In genomic region chr11:126079640-126080205, GRCh38 we compare ENCODE assay signal across 12 cellular contexts. TPM values are rescaled to one million over a fixed set of nuclear protein-coding genes. Genes with fewer than 3 reads are reported as not detected.
DNase-seq lines count a peak whose midpoint lies in the region; ATAC-seq and TF ChIP-seq lines count a peak whose summit lies in the region.
"Had no signal": no experiment of that assay in that cellular context is flagged by ENCODE, and none has a peak within 500 bp of the region (broad histone marks: within the 10 kb centered on the region; RNA-seq: fewer than 3 reads in every experiment).

No MANE protein-coding gene starts in this region.

- H3K4ac ChIP-seq in H9 (ENCODE audit: low read depth, low read length) (no peak overlapping the region), neuronal stem cell (ENCODE audit: low read length) (no peak overlapping the region)

- H2BK20ac ChIP-seq in H9 (ENCODE audit: low read depth, low read length, poor library complexity, severe bottlenecking) = no peak overlapping the region

- no peaks in the 10 kb centered on the region for H3K9me3 ChIP-seq in H9 (ENCODE audit: control insufficient read depth, low read depth, low read length)
- H3K9me3 ChIP-seq in hepatocyte (ENCODE audit: low read depth) = no peaks in the 10 kb centered on the region
- H3K9me3 ChIP-seq in gastrocnemius medialis = no peaks in the 10 kb centered on the region
- H3K9me3 ChIP-seq in neuronal stem cell (replicated peaks in 1 of 2; ENCODE audit: control insufficient read depth in 2 of 2, insufficient read depth in 1 of 2, low read depth in 1 of 2, low read length in 2 of 2) = no peaks in the 10 kb centered on the region
- no peaks in the 10 kb centered on the region for H3K9me3 ChIP-seq in effector memory CD4-positive, alpha-beta T cell (ENCODE audit: control insufficient read depth, low read length)
- H3K9me3 ChIP-seq: left lung, SJSA1 had no signal

- H3K79me2 ChIP-seq in H9 (ENCODE audit: insufficient read depth, low read length) (no peaks in the 10 kb centered on the region), hepatocyte (no peaks in the 10 kb centered on the region)

- H2AK5ac ChIP-seq in H9 (ENCODE audit: insufficient read length, low read length) (no peak overlapping the region), neuronal stem cell (ENCODE audit: low read depth, low read length) (no peak overlapping the region)

- H2BK5ac ChIP-seq in H9 (ENCODE audit: insufficient read length, low read length) (no peak overlapping the region), neuronal stem cell (ENCODE audit: low read length) (no peak overlapping the region)

- peaks cover 58 to 72% of the 10 kb centered on the region in 2 experiments for H3K4me1 Mint-ChIP-seq in H9

- H3K23me2 ChIP-seq in H9 (ENCODE audit: insufficient read length, low read depth, low read length, poor library complexity, severe bottlenecking) = no peaks in the 10 kb centered on the region

- no peak overlapping the region for H3K14ac ChIP-seq in H9 (ENCODE audit: insufficient read depth, low read length)
- no peak overlapping the region for H3K14ac ChIP-seq in neuronal stem cell (ENCODE audit: low read length)

- peak overlapping the region; percentile 84 to 93 (median 92); a peak in 6 of 7 replicates for H3K27ac Mint-ChIP-seq in H9

- in situ Hi-C loops in gastrocnemius medialis (cut with MboI; ENCODE audit: low sequenced_read_pairs in 4 of 4) = no loop called here

- H3K4me1 ChIP-seq in H9 (ENCODE audit: insufficient read depth, low read length) (peaks cover 23% of the 10 kb centered on the region), hepatocyte (ENCODE audit: insufficient read depth) (peaks cover 30% of the 10 kb centered on the region), gastrocnemius medialis (peaks cover 11 to 18% of the 10 kb centered on the region in 2 donors), neuronal stem cell (ENCODE audit: control insufficient read depth in 2 of 2, insufficient read depth in 1 of 2, low read depth in 1 of 2, low read length in 2 of 2) (peaks cover 6 to 46% of the 10 kb centered on the region in 2 donors)
- H3K4me1 ChIP-seq in effector memory CD4-positive, alpha-beta T cell (ENCODE audit: control insufficient read depth, insufficient read depth, low read length, poor library complexity, severe bottlenecking) = peaks cover 12% of the 10 kb centered on the region
- H3K4me1 ChIP-seq: left lung, SJSA1 had no signal

- DNase-seq in H9 (peak; percentile 78), NCI-H2196 (lab: John Stamatoyannopoulos, UW; ENCODE audit: unreplicated experiment) (peak; percentile 73), hepatocyte (ENCODE audit: low spot score) (peak; percentile 42), gastrocnemius medialis (no peak), neuronal stem cell (ENCODE audit: low spot score) (no peak), coronary artery (ENCODE audit: low spot score) (no peak)
- DNase-seq in effector memory CD4-positive, alpha-beta T cell = no peak
- DNase-seq: activated CD4-positive, CD25-positive, alpha-beta regulatory T cell treated with anti-CD3 and anti-CD28 coated beads, Interleukin-2, amount 50 U/mL, for 72 hours; IMR-90; left lung; NCI-H2227 treated with DMSO at 0.1 percent for 48 hours had no signal

- intact Hi-C loops in gastrocnemius medialis (cut with DNase I; ENCODE audit: low total_unique reads) = no loop called here

- no peak overlapping the region for H3K56ac ChIP-seq in H9 (ENCODE audit: insufficient read length, low read depth, low read length)

- no peak overlapping the region for H2BK15ac ChIP-seq in H9 (ENCODE audit: low read depth, low read length)
- no peak overlapping the region for H2BK15ac ChIP-seq in neuronal stem cell (ENCODE audit: low read length)

- H4K91ac ChIP-seq in H9 (ENCODE audit: insufficient read length, low read depth, low read length) (no peak overlapping the region), neuronal stem cell (ENCODE audit: low read depth, low read length, poor library complexity) (no peak overlapping the region)

- H3K4me3 ChIP-seq in hepatocyte = no peak overlapping the region
- no peak overlapping the region for H3K4me3 ChIP-seq in gastrocnemius medialis
- H3K4me3 ChIP-seq in neuronal stem cell (ENCODE audit: low read length in 2 of 2) = no peak overlapping the region
- H3K4me3 ChIP-seq in effector memory CD4-positive, alpha-beta T cell (ENCODE audit: insufficient read depth, low read depth, low read length, poor library complexity, severe bottlenecking) = no peak overlapping the region
- H3K4me3 ChIP-seq in coronary artery = no peak overlapping the region
- H3K4me3 ChIP-seq: left lung, SJSA1 had no signal

- H3T11ph ChIP-seq in H9 (ENCODE audit: low read length) = no peak overlapping the region

- H3K4me3 Mint-ChIP-seq in H9 = peak overlapping the region in 1 of 2 experiments; percentile 4; a peak in 1 of 5 replicates

- no peak overlapping the region for H2AFZ ChIP-seq in H9 (ENCODE audit: low read length)
- no peak overlapping the region for H2AFZ ChIP-seq in hepatocyte
- H2AFZ ChIP-seq in neuronal stem cell (ENCODE audit: low read length) = no peak overlapping the region

- H4K8ac ChIP-seq in H9 (replicated peaks; ENCODE audit: insufficient read length, low read depth, low read length) (no peak overlapping the region), neuronal stem cell (ENCODE audit: low read depth, low read length) (no peak overlapping the region)

- H4K20me1 ChIP-seq in H9 (ENCODE audit: control insufficient read depth, insufficient read depth, insufficient read length) = no peaks in the 10 kb centered on the region
- H4K20me1 ChIP-seq in hepatocyte (ENCODE audit: insufficient read depth, poor library complexity, severe bottlenecking) = no peaks in the 10 kb centered on the region

- no peaks in the 10 kb centered on the region for H3K36me3 ChIP-seq in hepatocyte (replicated peaks; ENCODE audit: insufficient read depth, low read depth)
- no peaks in the 10 kb centered on the region for H3K36me3 ChIP-seq in gastrocnemius medialis
- no peaks in the 10 kb centered on the region for H3K36me3 ChIP-seq in neuronal stem cell (replicated peaks in 1 of 2; ENCODE audit: control insufficient read depth in 2 of 2, insufficient read depth in 2 of 2, low read length in 2 of 2)
- H3K36me3 ChIP-seq in effector memory CD4-positive, alpha-beta T cell (ENCODE audit: control insufficient read depth, insufficient read depth, low read length) = no peaks in the 10 kb centered on the region
- H3K36me3 ChIP-seq: left lung, SJSA1 had no signal

- H3K27me3 Mint-ChIP-seq in H9 (ENCODE audit: low read depth) = no peaks in the 10 kb centered on the region; the same call in 1 of the 2 replicates

- H3K18ac ChIP-seq in H9 (ENCODE audit: insufficient read length, low read depth, low read length) (no peak overlapping the region), neuronal stem cell (ENCODE audit: low read length) (no peak overlapping the region)

- no peak for TF ChIP-seq POLR2A in gastrocnemius medialis (IDR thresholded peaks at IDR 0.05)

- H2BK12ac ChIP-seq in H9 (ENCODE audit: insufficient read length, low read depth, low read length) (no peak overlapping the region), neuronal stem cell (ENCODE audit: low read length) (no peak overlapping the region)

- H3K4me2 ChIP-seq in H9 (ENCODE audit: insufficient read depth, insufficient read length, low read length) (no peak overlapping the region), hepatocyte (peak overlapping the region; percentile 18), neuronal stem cell (ENCODE audit: insufficient read depth, low read length, poor library complexity, severe bottlenecking) (no peak overlapping the region)

- H3K9ac ChIP-seq in H9 (ENCODE audit: extremely low read depth, insufficient read length, low read length) (no peak overlapping the region), neuronal stem cell (ENCODE audit: low read depth, low read length, poor library complexity) (no peak overlapping the region)

- no peaks in the 10 kb centered on the region; a peak in 1 of 5 replicates for H3K9me3 Mint-ChIP-seq in H9

- no peaks in the 10 kb centered on the region for H3K9me2 ChIP-seq in hepatocyte (replicated peaks; ENCODE audit: insufficient read depth)

- WGBS in H9 (ENCODE audit: extremely low coverage, insufficient read length, low lambda C conversion rate) = no CpG with 5 or more reads among the region's 6 CpGs
- 23% methylated on average over 6 of the region's 6 CpGs for WGBS in hepatocyte (ENCODE audit: low lambda C conversion rate, missing lambda C conversion rate)
- no CpG with 5 or more reads among the region's 6 CpGs for WGBS in neuronal stem cell (ENCODE audit: extremely low coverage in 2 of 2, insufficient read length in 2 of 2, insufficient replicate concordance in 1 of 2), 2 donors

- no peak overlapping the region for H3K27ac ChIP-seq in H9 (ENCODE audit: insufficient read length, low read depth, low read length)
- H3K27ac ChIP-seq in hepatocyte = peak overlapping the region; percentile 77
- peak overlapping the region; percentile 6 to 63 (median 52) for H3K27ac ChIP-seq in gastrocnemius medialis
- H3K27ac ChIP-seq in neuronal stem cell (replicated peaks; ENCODE audit: low read length) = no peak overlapping the region
- no peak overlapping the region for H3K27ac ChIP-seq in effector memory CD4-positive, alpha-beta T cell (ENCODE audit: insufficient read depth, low read length, poor library complexity, severe bottlenecking)
- no peak overlapping the region for H3K27ac ChIP-seq in coronary artery
- H3K27ac ChIP-seq: left lung, SJSA1 had no signal

- no peaks in the 10 kb centered on the region for H3K36me3 Mint-ChIP-seq in H9 (ENCODE audit: insufficient read depth in 1 of 3, low read depth in 3 of 3)

- TF ChIP-seq CTCF in H9 (conservative IDR thresholded peaks at IDR 0.05) = peak; percentile 46; the same call in 2 of the 3 replicates
- TF ChIP-seq CTCF in hepatocyte (IDR thresholded peaks at IDR 0.05; ENCODE audit: poor library complexity) = no peak
- no peak for TF ChIP-seq CTCF in gastrocnemius medialis (IDR thresholded peaks at IDR 0.05 in 4 of 5, conservative IDR thresholded peaks at IDR 0.05 in 1 of 5)
- TF ChIP-seq CTCF in coronary artery (IDR thresholded peaks at IDR 0.05) = no peak

- H3K23ac ChIP-seq in H9 (ENCODE audit: insufficient read length, low read depth, low read length) = no peak overlapping the region
- H3K23ac ChIP-seq in neuronal stem cell (ENCODE audit: low read depth, low read length, poor library complexity) = no peak overlapping the region

- H4K5ac ChIP-seq in H9 (ENCODE audit: insufficient read length, low read depth, low read length) = no peak overlapping the region

- H2BK120ac ChIP-seq in H9 (ENCODE audit: low read depth, low read length, poor library complexity, severe bottlenecking) (no peak overlapping the region), neuronal stem cell (ENCODE audit: low read depth, low read length) (no peak overlapping the region)

- no peak for ATAC-seq in gastrocnemius medialis

- no peaks in the 10 kb centered on the region for H3K27me3 ChIP-seq in H9 (ENCODE audit: insufficient read depth, low read length)
- no peaks in the 10 kb centered on the region for H3K27me3 ChIP-seq in hepatocyte
- no peaks in the 10 kb centered on the region for H3K27me3 ChIP-seq in gastrocnemius medialis
- H3K27me3 ChIP-seq in neuronal stem cell (ENCODE audit: control insufficient read depth in 3 of 3, insufficient read depth in 3 of 3, low read depth in 1 of 3, low read length in 3 of 3) = peaks cover 0 to 41% (median 8%) of the 10 kb centered on the region in 3 experiments
- H3K27me3 ChIP-seq in effector memory CD4-positive, alpha-beta T cell (replicated peaks; ENCODE audit: control insufficient read depth, insufficient read depth, low read length, poor library complexity, severe bottlenecking) = no peaks in the 10 kb centered on the region
- H3K27me3 ChIP-seq: SJSA1 had no signal

- H3K79me1 ChIP-seq in H9 (ENCODE audit: insufficient read depth, low read depth, low read length, poor library complexity, severe bottlenecking) (no peaks in the 10 kb centered on the region), neuronal stem cell (ENCODE audit: low read depth, low read length) (no peaks in the 10 kb centered on the region)

RNA-seq across cellular contexts. Expression of gene CDON, which starts 17.1 kb away (rescaled TPM):
- 16.0 and 17.2 TPM in 2 replicates for total RNA-seq in H9 (2021)
- 38.0 and 41.9 TPM in 2 replicates for total RNA-seq in hepatocyte
- polyA plus RNA-seq in hepatocyte = 17.5 and 25.0 TPM in 2 replicates
- 1 to 10 TPM; 1.0 to 2.0 (median 1.8) TPM for total RNA-seq in gastrocnemius medialis
- 39.7 TPM for polyA plus RNA-seq in neuronal stem cell (2013, experiment 1 of 2)
- 38.5 TPM for polyA plus RNA-seq in neuronal stem cell (2013, experiment 2 of 2)

Comparison
In these comparisons a context has a peak if more than half of its experiments do, and no peak if none do; other contexts are left out.
1. DNase-seq: peak in H9 (single experiment), NCI-H2196 (single experiment) and hepatocyte (single experiment); none in gastrocnemius medialis (0 of 2), neuronal stem cell (single experiment), effector memory CD4-positive, alpha-beta T cell (0 of 3) and coronary artery (single experiment).
2. H3K27ac ChIP-seq: peak in hepatocyte (single experiment) and gastrocnemius medialis (4 of 4); none in H9 (single experiment), neuronal stem cell (single experiment), effector memory CD4-positive, alpha-beta T cell (single experiment) and coronary artery (0 of 2).